ENCODE assay signal across 8 cellular contexts in the genomic region with DNA sequence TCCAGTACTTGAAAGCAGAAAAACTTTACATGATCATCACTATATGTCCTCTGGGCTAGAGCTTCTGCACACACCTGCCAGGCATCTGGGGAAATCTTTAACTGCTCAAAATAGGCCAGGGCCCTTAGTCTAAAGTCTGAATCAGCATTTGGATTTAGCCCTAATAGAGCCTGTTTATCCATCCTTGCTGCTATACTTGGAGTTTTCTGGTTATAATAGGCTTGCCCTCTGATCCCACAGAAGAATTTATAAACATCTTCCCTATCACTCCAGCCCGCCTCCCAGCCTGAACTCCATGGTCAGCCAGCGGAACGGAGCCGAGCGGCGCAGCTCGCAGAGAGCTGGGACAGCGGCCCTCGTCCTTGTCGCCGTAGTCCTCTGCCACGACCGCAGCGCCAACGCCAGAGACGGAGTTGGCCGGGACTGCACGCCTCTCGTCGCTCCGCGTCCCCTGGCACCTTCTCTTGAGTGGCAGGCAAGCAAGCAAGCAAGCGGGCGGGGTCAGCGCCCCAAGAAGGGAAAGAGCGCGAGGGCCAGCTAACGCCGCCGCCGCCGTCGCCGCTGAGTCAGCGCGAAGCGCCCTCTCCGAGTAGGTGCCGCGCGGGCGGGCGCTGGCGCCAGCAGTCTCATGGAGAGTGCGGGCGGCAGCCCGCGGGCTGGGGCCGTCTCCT. TPM values are rescaled to one million over a fixed set of nuclear protein-coding genes. Genes with fewer than 3 reads are reported as not detected.
DNase-seq lines count a peak whose midpoint lies in the region; ATAC-seq and TF ChIP-seq lines count a peak whose summit lies in the region.

No MANE protein-coding gene starts in this region.

- peaks cover 0 to 5% of the 10 kb centered on the region in 2 donors for H3K36me3 Mint-ChIP-seq in CD4-positive, alpha-beta memory T cell

- peaks cover 0 to 14% (median 4%) of the 10 kb centered on the region in 8 donors for H3K9me3 Mint-ChIP-seq in CD4-positive, alpha-beta memory T cell

- H3K9me2 ChIP-seq in SK-N-SH (no peaks in the 10 kb centered on the region), hepatocyte (replicated peaks; ENCODE audit: insufficient read depth) (no peaks in the 10 kb centered on the region)

- H3F3A ChIP-seq in SK-N-SH (replicated peaks; ENCODE audit: insufficient read depth) = no peaks in the 10 kb centered on the region

- H3K9ac ChIP-seq in SK-N-SH = peak overlapping the region; percentile 50; the same call in 1 of the 2 replicates

- H3K27ac ChIP-seq in CD4-positive, alpha-beta memory T cell (ENCODE audit: low read depth, low read length) = no peak overlapping the region
- H3K27ac ChIP-seq in SK-N-SH (ENCODE audit: low read depth in 2 of 2, low read length in 1 of 2) = peak overlapping the region; percentile 6 to 65
- H3K27ac ChIP-seq in ascending aorta = peak overlapping the region; percentile 73 to 78
- peak overlapping the region; percentile 52 for H3K27ac ChIP-seq in hepatocyte
- H3K27ac ChIP-seq in uterus = peak overlapping the region; percentile 68 to 86

- CTCF ChIA-PET in CD4-positive, alpha-beta memory T cell (lab: Charles Lee; ENCODE audit: partially characterized antibody) = no interaction called here
- CTCF ChIA-PET in SK-N-SH (lab: Yijun Ruan, JAX) = interaction anchor here (0.6 to 1.9 kb wide), 4 partner anchors 16 to 359 kb away, joined by 3 to 9 read pairs (median 4); no protein-coding TSS in a partner anchor

- peaks cover 5% of the 10 kb centered on the region for H3K4me1 ChIP-seq in CD4-positive, alpha-beta memory T cell (ENCODE audit: insufficient read depth, low read length)
- H3K4me1 ChIP-seq in SK-N-SH (ENCODE audit: control insufficient read depth in 1 of 2, insufficient read depth in 2 of 2, low read depth in 1 of 2, low read length in 1 of 2) (peaks cover 0 to 3% of the 10 kb centered on the region in 2 experiments; a peak in 3 of 4 replicates), ascending aorta (peaks cover 4 to 5% of the 10 kb centered on the region in 2 donors), hepatocyte (ENCODE audit: insufficient read depth) (peaks cover 5% of the 10 kb centered on the region), uterus (no peaks in the 10 kb centered on the region)

- intact Hi-C loops in CD4-positive, alpha-beta memory T cell (cut with micrococcal nuclease) = no loop called here
- intact Hi-C loops in ascending aorta (cut with DNase I) (no loop called here), uterus (cut with DNase I; ENCODE audit: low total_unique reads) (no loop called here)

- peaks cover 0 to 11% (median 8%) of the 10 kb centered on the region in 4 donors for H3K4me1 Mint-ChIP-seq in CD4-positive, alpha-beta memory T cell

- H2AFZ ChIP-seq in SK-N-SH (ENCODE audit: low read depth) (peak overlapping the region; percentile 90), hepatocyte (peak overlapping the region; percentile 43)

- H3K4me3 Mint-ChIP-seq in CD4-positive, alpha-beta memory T cell = peak overlapping the region in 6 of 8 donors; percentile 38 to 74 (median 68)

- WGBS in SK-N-SH (ENCODE audit: low lambda C conversion rate) = 8% methylated on average over 31 of the region's 49 CpGs
- under 1% methylated on average over 49 of the region's 49 CpGs for WGBS in hepatocyte (ENCODE audit: low lambda C conversion rate, missing lambda C conversion rate)

- peak in 2 of 5 donors; percentile 3 to 12 for DNase-seq in CD4-positive, alpha-beta memory T cell
- peak; percentile 75 for DNase-seq in LHCN-M2 (ENCODE audit: low read depth)
- peak; percentile 84 for DNase-seq in SK-N-SH
- DNase-seq in ascending aorta (ENCODE audit: low spot score in 2 of 2) = peak; percentile 48 to 87
- peak; percentile 92 for DNase-seq in hepatocyte (ENCODE audit: low spot score)
- peak; percentile 3 for DNase-seq in pulmonary artery endothelial cell (ENCODE audit: low read depth, low spot score)
- peak; percentile 51 to 58 for DNase-seq in uterus

- no peak overlapping the region for H3K27ac Mint-ChIP-seq in CD4-positive, alpha-beta memory T cell

- ATAC-seq in HG03432 (IDR thresholded peaks at IDR 0.05; ENCODE audit: unreplicated experiment) = no peak

- no peaks in the 10 kb centered on the region for H3K9me3 ChIP-seq in CD4-positive, alpha-beta memory T cell (ENCODE audit: control insufficient read depth in 1 of 2, low read length in 2 of 2)
- H3K9me3 ChIP-seq in SK-N-SH = peaks cover 13% of the 10 kb centered on the region
- peaks cover 0 to 15% of the 10 kb centered on the region in 2 donors for H3K9me3 ChIP-seq in ascending aorta
- H3K9me3 ChIP-seq in hepatocyte (ENCODE audit: low read depth) = peaks cover 10% of the 10 kb centered on the region
- no peaks in the 10 kb centered on the region for H3K9me3 ChIP-seq in uterus

- no peak overlapping the region for H3K4me3 ChIP-seq in CD4-positive, alpha-beta memory T cell (ENCODE audit: low read length in 2 of 2)
- H3K4me3 ChIP-seq in SK-N-SH (ENCODE audit: low read depth in 2 of 2, low read length in 1 of 2) = peak overlapping the region; percentile 54 to 60
- H3K4me3 ChIP-seq in ascending aorta = peak overlapping the region; percentile 55 to 61
- H3K4me3 ChIP-seq in hepatocyte = peak overlapping the region; percentile 24
- H3K4me3 ChIP-seq in uterus = peak overlapping the region; percentile 42 to 70

- POLR2A ChIA-PET in CD4-positive, alpha-beta memory T cell (lab: Charles Lee; ENCODE audit: partially characterized antibody) = no interaction called here
- POLR2A ChIA-PET in SK-N-SH (lab: Yijun Ruan, JAX) = no interaction called here

- no peak for TF ChIP-seq RAD21 in SK-N-SH (IDR thresholded peaks at IDR 0.05; ENCODE audit: low read length)

- peaks cover 21 to 22% of the 10 kb centered on the region in 2 donors for H3K27me3 Mint-ChIP-seq in CD4-positive, alpha-beta memory T cell

- no peaks in the 10 kb centered on the region for H3K79me2 ChIP-seq in SK-N-SH (ENCODE audit: insufficient read depth)
- no peaks in the 10 kb centered on the region for H3K79me2 ChIP-seq in hepatocyte

- TF ChIP-seq POLR2A in uterus (IDR thresholded peaks at IDR 0.05) = peak in 1 of 2 donors; percentile 30

- H3K4me2 ChIP-seq in SK-N-SH = peak overlapping the region; percentile 86
- peak overlapping the region; percentile 78 for H3K4me2 ChIP-seq in hepatocyte

- H4K20me1 ChIP-seq in SK-N-SH (ENCODE audit: insufficient read depth) (no peaks in the 10 kb centered on the region), hepatocyte (ENCODE audit: insufficient read depth, poor library complexity, severe bottlenecking) (no peaks in the 10 kb centered on the region)

- TF ChIP-seq CTCF in SK-N-SH (IDR thresholded peaks at IDR 0.05) (no peak), ascending aorta (IDR thresholded peaks at IDR 0.05) (no peak), hepatocyte (IDR thresholded peaks at IDR 0.05; ENCODE audit: poor library complexity) (peak; percentile 6), uterus (IDR thresholded peaks at IDR 0.05) (peak in 1 of 4 experiments; percentile 19)

- H3K36me3 ChIP-seq in CD4-positive, alpha-beta memory T cell (ENCODE audit: insufficient read depth, low read length) = no peaks in the 10 kb centered on the region
- H3K36me3 ChIP-seq in SK-N-SH (replicated peaks in 1 of 2; ENCODE audit: control insufficient read depth in 1 of 2, insufficient read depth in 2 of 2, low read length in 1 of 2) = no peaks in the 10 kb centered on the region
- H3K36me3 ChIP-seq in ascending aorta = no peaks in the 10 kb centered on the region
- H3K36me3 ChIP-seq in hepatocyte (replicated peaks; ENCODE audit: insufficient read depth, low read depth) = no peaks in the 10 kb centered on the region
- H3K36me3 ChIP-seq in uterus = no peaks in the 10 kb centered on the region

- no peak for TF ChIP-seq EP300 in SK-N-SH (IDR thresholded peaks at IDR 0.05; ENCODE audit: borderline replicate concordance in 1 of 2, low read depth in 1 of 2, low read length in 1 of 2)

- peaks cover 5% of the 10 kb centered on the region for H3K27me3 ChIP-seq in CD4-positive, alpha-beta memory T cell (ENCODE audit: insufficient read depth, low read length)
- no peaks in the 10 kb centered on the region for H3K27me3 ChIP-seq in SK-N-SH (ENCODE audit: insufficient read depth)
- H3K27me3 ChIP-seq in ascending aorta = no peaks in the 10 kb centered on the region
- H3K27me3 ChIP-seq in hepatocyte = no peaks in the 10 kb centered on the region
- no peaks in the 10 kb centered on the region for H3K27me3 ChIP-seq in uterus

TF ChIP-seq in SK-N-SH, 30 proteins besides CTCF, POLR2A, EP300 and RAD21 (continues in another document):
- TF ChIP-seq, protein P1, sequence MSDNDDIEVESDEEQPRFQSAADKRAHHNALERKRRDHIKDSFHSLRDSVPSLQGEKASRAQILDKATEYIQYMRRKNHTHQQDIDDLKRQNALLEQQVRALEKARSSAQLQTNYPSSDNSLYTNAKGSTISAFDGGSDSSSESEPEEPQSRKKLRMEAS (IDR thresholded peaks at IDR 0.05; ENCODE audit: low read depth) = peak; percentile 41; the same call in 1 of the 2 replicates
- TF ChIP-seq, protein P2, sequence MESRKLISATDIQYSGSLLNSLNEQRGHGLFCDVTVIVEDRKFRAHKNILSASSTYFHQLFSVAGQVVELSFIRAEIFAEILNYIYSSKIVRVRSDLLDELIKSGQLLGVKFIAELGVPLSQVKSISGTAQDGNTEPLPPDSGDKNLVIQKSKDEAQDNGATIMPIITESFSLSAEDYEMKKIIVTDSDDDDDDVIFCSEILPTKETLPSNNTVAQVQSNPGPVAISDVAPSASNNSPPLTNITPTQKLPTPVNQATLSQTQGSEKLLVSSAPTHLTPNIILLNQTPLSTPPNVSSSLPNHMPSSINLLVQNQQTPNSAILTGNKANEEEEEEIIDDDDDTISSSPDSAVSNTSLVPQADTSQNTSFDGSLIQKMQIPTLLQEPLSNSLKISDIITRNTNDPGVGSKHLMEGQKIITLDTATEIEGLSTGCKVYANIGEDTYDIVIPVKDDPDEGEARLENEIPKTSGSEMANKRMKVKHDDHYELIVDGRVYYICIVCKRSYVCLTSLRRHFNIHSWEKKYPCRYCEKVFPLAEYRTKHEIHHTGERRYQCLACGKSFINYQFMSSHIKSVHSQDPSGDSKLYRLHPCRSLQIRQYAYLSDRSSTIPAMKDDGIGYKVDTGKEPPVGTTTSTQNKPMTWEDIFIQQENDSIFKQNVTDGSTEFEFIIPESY (IDR thresholded peaks at IDR 0.05; ENCODE audit: borderline replicate concordance, low read depth) = no peak
- TF ChIP-seq RFX5 (IDR thresholded peaks at IDR 0.05; ENCODE audit: low read length) (no peak), RXRA (IDR thresholded peaks at IDR 0.05; ENCODE audit: borderline replicate concordance, low read depth) (no peak), CHD2 (IDR thresholded peaks at IDR 0.05; ENCODE audit: low read length, partially characterized antibody) (no peak)

RNA-seq across cellular contexts. Expression of a gene that starts 25.4 kb away (rescaled TPM):
- total RNA-seq in CD4-positive, alpha-beta memory T cell = not detected
- polyA plus RNA-seq in CD4-positive, alpha-beta memory T cell = not detected
- total RNA-seq in LHCN-M2 (2014; rRNA removed) = not detected in 2 replicates
- not detected for polyA plus RNA-seq in LHCN-M2 (2012)
- 0.15 TPM in 1 of 2 replicates, not detected in the other for polyA plus RNA-seq in SK-N-SH (2012; rRNA removed)
- not detected in 2 replicates for polyA plus RNA-seq in SK-N-SH (2012; cell fraction: cytosol; rRNA removed)
- not detected in 2 replicates for polyA plus RNA-seq in SK-N-SH (2012; cell fraction: nucleus; rRNA removed)
- total RNA-seq in ascending aorta = not detected
- not detected in 2 replicates for total RNA-seq in hepatocyte
- 2.3 and 3.3 TPM in 2 replicates for polyA plus RNA-seq in hepatocyte
- not detected in 2 replicates for total RNA-seq in pulmonary artery endothelial cell
- not detected for total RNA-seq in uterus

Comparison
In these comparisons a context has a peak if more than half of its experiments do, and no peak if none do; other contexts are left out.
1. H3K4me3 ChIP-seq: peak in SK-N-SH (2 of 2), ascending aorta (2 of 2), hepatocyte (single experiment) and uterus (2 of 2); none in CD4-positive, alpha-beta memory T cell (0 of 2).